7 cellular contexts compared by ENCODE assay signal in the genomic region with DNA sequence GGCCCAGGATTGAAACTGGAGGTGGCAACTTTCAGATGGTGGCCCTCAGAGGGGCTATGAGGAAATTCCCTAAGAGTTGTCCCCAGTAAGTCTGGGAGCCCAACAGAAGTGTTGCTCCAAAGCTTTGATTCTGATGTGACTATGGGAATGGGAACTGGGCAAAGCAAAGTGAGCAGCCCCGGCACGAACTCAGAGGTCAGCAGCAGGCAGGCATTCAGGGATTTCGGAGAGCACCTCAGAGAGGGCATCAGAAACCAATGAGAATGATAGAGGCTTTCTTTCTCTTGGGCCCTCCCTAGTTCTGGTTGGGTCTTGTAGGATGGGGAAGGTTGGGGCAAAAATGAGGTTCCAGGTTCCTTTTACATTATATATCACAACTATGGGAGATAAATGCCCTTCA.
"Had no signal": no experiment of that assay in that cellular context is flagged by ENCODE, and none has a peak within 500 bp of the region (broad histone marks: within the 10 kb centered on the region; RNA-seq: fewer than 3 reads in every experiment).

No MANE protein-coding gene starts in this region.

- ATAC-seq: HepG2, K562 had no signal

- H3K4me3 Mint-ChIP-seq: IgD-negative memory B cell had no signal

- H3K36me3 Mint-ChIP-seq: IgD-negative memory B cell had no signal

- H3K4me3 ChIP-seq: K562 had no signal

- DNase-seq: IMR-90, KBM-7, KG1 had no signal

- H3K27ac Mint-ChIP-seq: IgD-negative memory B cell had no signal

- H3K27ac ChIP-seq: HL-60 had no signal

- H3K9me3 Mint-ChIP-seq: IgD-negative memory B cell had no signal
